ENCODE assay signal across 20 cellular contexts in genomic region chr19:41013359-41013758, GRCh38. TPM values are rescaled to one million over a fixed set of nuclear protein-coding genes. Genes with fewer than 3 reads are reported as not detected.
DNase-seq lines count a peak whose midpoint lies in the region; ATAC-seq and TF ChIP-seq lines count a peak whose summit lies in the region.
"Had no signal": no experiment of that assay in that cellular context is flagged by ENCODE, and none has a peak within 500 bp of the region (broad histone marks: within the 10 kb centered on the region; RNA-seq: fewer than 3 reads in every experiment).

No MANE protein-coding gene starts in this region.

- intact Hi-C loops in left colon (cut with DNase I, micrococcal nuclease), result no loop called here
- intact Hi-C loops in mucosa of descending colon (cut with DNase I, micrococcal nuclease), result no loop called here

- CTCF ChIA-PET in HEK293 (lab: Yijun Ruan, JAX), result interaction anchor here (1.3 to 1.4 kb wide), 2 partner anchors 38 to 113 kb away, joined by 4 to 6 read pairs; no protein-coding TSS in a partner anchor

- no peak overlapping the region for H3K27ac ChIP-seq in HEK293 (ENCODE audit: extremely low read depth, low read depth, low read length)
- H3K27ac ChIP-seq: BLaER1 treated with 17β-estradiol and CSF1 and Interleukin-3, amounts not matched to agents 10 nM and 100 nM; GM23248 had no signal

- DNase-seq in left colon, result no peak
- no peak for DNase-seq in mucosa of descending colon
- no peak for DNase-seq in SW 1271 (lab: John Stamatoyannopoulos, UW)
- no peak for DNase-seq in dermis blood vessel endothelial cell
- DNase-seq in activated CD4-positive, CD25-positive, alpha-beta regulatory T cell treated with anti-CD3 and anti-CD28 coated beads, Interleukin-2, amount 50 U/mL, for 72 hours, result no peak
- DNase-seq: AML-193; BE2C; CD4-positive, alpha-beta T cell; CD8-positive, alpha-beta memory T cell; DMS 273 treated with DMSO at 0.1 percent for 48 hours; DMS79; EL; GDM1; GM23248; H7; HCEC 1CT had no signal

- H3K4me3 ChIP-seq in HEK293 (ENCODE audit: low read depth, low read length), result no peak overlapping the region
- H3K4me3 ChIP-seq in mucosa of descending colon, result no peak overlapping the region
- H3K4me3 ChIP-seq: BLaER1 treated with 17β-estradiol and CSF1 and Interleukin-3, amounts not matched to agents 10 nM and 100 nM; GM12878; GM23248 had no signal

- H3K9me3 ChIP-seq in HEK293 (ENCODE audit: control insufficient read depth, insufficient read depth, low read depth, low read length), result no peaks in the 10 kb centered on the region; the same call in 1 of the 2 replicates
- H3K9me3 ChIP-seq in mucosa of descending colon, result no peaks in the 10 kb centered on the region
- H3K9me3 ChIP-seq: BE2C; BLaER1 treated with 17β-estradiol and CSF1 and Interleukin-3, amounts not matched to agents 10 nM and 100 nM had no signal

- POLR2A ChIA-PET in HEK293 (lab: Yijun Ruan, JAX), result no interaction called here

- H3K36me3 ChIP-seq in HEK293 (ENCODE audit: control insufficient read depth in 2 of 2, insufficient read depth in 1 of 2, low read length in 2 of 2) (no peaks in the 10 kb centered on the region), mucosa of descending colon (ENCODE audit: low read depth) (no peaks in the 10 kb centered on the region)
- H3K36me3 ChIP-seq: BE2C; BLaER1 treated with 17β-estradiol and CSF1 and Interleukin-3, amounts not matched to agents 10 nM and 100 nM had no signal

- TF ChIP-seq CTCF in HEK293 (tag by site-specific recombination; IDR thresholded peaks at IDR 0.05) (no peak), mucosa of descending colon (IDR thresholded peaks at IDR 0.05) (no peak)

- ATAC-seq in left colon (peak; percentile 98), mucosa of descending colon (peak; percentile 84)
- ATAC-seq: GM12878 had no signal

- H3K4me1 ChIP-seq in HEK293 (ENCODE audit: control insufficient read depth, insufficient read depth, low read length) (no peaks in the 10 kb centered on the region), mucosa of descending colon (ENCODE audit: low read depth) (no peaks in the 10 kb centered on the region)
- H3K4me1 ChIP-seq: BE2C had no signal

TF ChIP-seq in HEK293, 187 proteins besides CTCF, POLR2A, EP300 and RAD21:
- TF ChIP-seq ZNF549 (tag by site-specific recombination; IDR thresholded peaks at IDR 0.05) (peak; percentile 77; the same call in 1 of the 2 replicates), ZNF76 (tag by site-specific recombination; IDR thresholded peaks at IDR 0.05; ENCODE audit: borderline replicate concordance, low read depth) (no peak), GLIS1 (tag by site-specific recombination; IDR thresholded peaks at IDR 0.05) (no peak), ZNF37A (tag by site-specific recombination; IDR thresholded peaks at IDR 0.05) (no peak), OVOL3 (tag by site-specific recombination; IDR thresholded peaks at IDR 0.05) (no peak), YY2 (tag by site-specific recombination; IDR thresholded peaks at IDR 0.05) (no peak)

RNA-seq across cellular contexts. Expression of gene CYP2B6, which starts 22.3 kb away (rescaled TPM):
- total RNA-seq in left colon (1 to 10 TPM; 4.6 to 5.1 TPM), mucosa of descending colon (10 to 100 TPM in 1 of 3 donors, 1 to 10 TPM in 2; 3.7 to 11.4 (median 6.0) TPM), dermis blood vessel endothelial cell (not detected in 2 replicates)
- total RNA-seq: A172; CD4-positive, alpha-beta T cell; CD8-positive, alpha-beta memory T cell; GM23248 had no signal
